In genomic region chr7:66740302-66740979, GRCh38 we compare ENCODE assay signal across 1 cellular context.
TF ChIP-seq lines count a peak whose summit lies in the region.

TSS of gene RABGEF1 (plus strand) at chr7:66740733. CDS start at chr7:66771900, 31,167 bp downstream.

TF ChIP-seq in HepG2, 621 proteins besides CTCF, POLR2A, EP300 and RAD21 (continued from another document and continues in another):
- TF ChIP-seq TFDP1 (CRISPR knock-in tag; IDR thresholded peaks at IDR 0.05; ENCODE audit: borderline replicate concordance) (peak; percentile 60; the same call in 1 of the 2 replicates), NRL (CRISPR knock-in tag; IDR thresholded peaks at IDR 0.05; ENCODE audit: borderline replicate concordance) (peak; percentile 82), ZNF691 (CRISPR knock-in tag; IDR thresholded peaks at IDR 0.05; ENCODE audit: borderline replicate concordance, low read depth) (peak; percentile 25; the same call in 1 of the 2 replicates), SAFB2 (CRISPR knock-in tag; IDR thresholded peaks at IDR 0.05; ENCODE audit: borderline replicate concordance, low read depth) (peak; percentile 90), ZNF441 (CRISPR knock-in tag; IDR thresholded peaks at IDR 0.05; ENCODE audit: borderline replicate concordance) (peak; percentile 74; the same call in 1 of the 2 replicates), THAP11 (CRISPR knock-in tag; IDR thresholded peaks at IDR 0.05) (peak; percentile 91), SSRP1 (CRISPR knock-in tag; IDR thresholded peaks at IDR 0.05) (no peak), ZBTB7B (CRISPR knock-in tag; IDR thresholded peaks at IDR 0.05) (peak; percentile 66; the same call in 1 of the 2 replicates), MED1 (CRISPR knock-in tag; IDR thresholded peaks at IDR 0.05) (peak; percentile 50; the same call in 1 of the 2 replicates), ATF7-NPFF (CRISPR knock-in tag; IDR thresholded peaks at IDR 0.05; ENCODE audit: low read depth) (peak; percentile 43; the same call in 1 of the 2 replicates), HNRNPL (IDR thresholded peaks at IDR 0.05; ENCODE audit: low read depth, low read length) (peak; percentile 21; the same call in 1 of the 2 replicates), MXI1 (IDR thresholded peaks at IDR 0.05; ENCODE audit: borderline replicate concordance, low read depth, low read length) (peak; percentile 75; the same call in 1 of the 3 replicates), TBX2 (CRISPR knock-in tag; IDR thresholded peaks at IDR 0.05; ENCODE audit: borderline replicate concordance) (peak; percentile 59; the same call in 1 of the 2 replicates), ELF3 (CRISPR knock-in tag; IDR thresholded peaks at IDR 0.05) (peak; percentile 77), HNRNPK (IDR thresholded peaks at IDR 0.05; ENCODE audit: low read depth, low read length, poor library complexity, severe bottlenecking) (peak; percentile 47), ZNF737 (CRISPR knock-in tag; IDR thresholded peaks at IDR 0.05; ENCODE audit: borderline replicate concordance) (peak; percentile 32; the same call in 1 of the 2 replicates), KLF11 (CRISPR knock-in tag; IDR thresholded peaks at IDR 0.05) (0 out of 2 replicates have a peak, but pooled peaks have one; percentile 47), ZNF142 (CRISPR knock-in tag; IDR thresholded peaks at IDR 0.05) (0 out of 2 replicates have a peak, but pooled peaks have one; percentile 47), ZNF329 (CRISPR knock-in tag; IDR thresholded peaks at IDR 0.05; ENCODE audit: low read depth) (peak; percentile 48; the same call in 1 of the 2 replicates), ZC3H13 (CRISPR knock-in tag; IDR thresholded peaks at IDR 0.05) (peak; percentile 79; the same call in 1 of the 2 replicates), ZNF546 (CRISPR knock-in tag; conservative IDR thresholded peaks at IDR 0.05) (0 out of 2 replicates have a peak, but pooled peaks have one; percentile 90), KMT2B (CRISPR knock-in tag; IDR thresholded peaks at IDR 0.05) (peak; percentile 85), TFE3 (CRISPR knock-in tag; IDR thresholded peaks at IDR 0.05) (0 out of 2 replicates have a peak, but pooled peaks have one; percentile 19), ETV5 (CRISPR knock-in tag; IDR thresholded peaks at IDR 0.05; ENCODE audit: borderline replicate concordance) (peak; percentile 68), TAF1 (CRISPR knock-in tag; IDR thresholded peaks at IDR 0.05) (peak; percentile 91)
- TF ChIP-seq, protein P1, sequence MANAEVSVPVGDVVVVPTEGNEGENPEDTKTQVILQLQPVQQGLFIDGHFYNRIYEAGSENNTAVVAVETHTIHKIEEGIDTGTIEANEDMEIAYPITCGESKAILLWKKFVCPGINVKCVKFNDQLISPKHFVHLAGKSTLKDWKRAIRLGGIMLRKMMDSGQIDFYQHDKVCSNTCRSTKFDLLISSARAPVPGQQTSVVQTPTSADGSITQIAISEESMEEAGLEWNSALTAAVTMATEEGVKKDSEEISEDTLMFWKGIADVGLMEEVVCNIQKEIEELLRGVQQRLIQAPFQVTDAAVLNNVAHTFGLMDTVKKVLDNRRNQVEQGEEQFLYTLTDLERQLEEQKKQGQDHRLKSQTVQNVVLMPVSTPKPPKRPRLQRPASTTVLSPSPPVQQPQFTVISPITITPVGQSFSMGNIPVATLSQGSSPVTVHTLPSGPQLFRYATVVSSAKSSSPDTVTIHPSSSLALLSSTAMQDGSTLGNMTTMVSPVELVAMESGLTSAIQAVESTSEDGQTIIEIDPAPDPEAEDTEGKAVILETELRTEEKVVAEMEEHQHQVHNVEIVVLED (CRISPR knock-in tag; IDR thresholded peaks at IDR 0.05; ENCODE audit: borderline replicate concordance), result peak; percentile 99
- TF ChIP-seq, protein P2, sequence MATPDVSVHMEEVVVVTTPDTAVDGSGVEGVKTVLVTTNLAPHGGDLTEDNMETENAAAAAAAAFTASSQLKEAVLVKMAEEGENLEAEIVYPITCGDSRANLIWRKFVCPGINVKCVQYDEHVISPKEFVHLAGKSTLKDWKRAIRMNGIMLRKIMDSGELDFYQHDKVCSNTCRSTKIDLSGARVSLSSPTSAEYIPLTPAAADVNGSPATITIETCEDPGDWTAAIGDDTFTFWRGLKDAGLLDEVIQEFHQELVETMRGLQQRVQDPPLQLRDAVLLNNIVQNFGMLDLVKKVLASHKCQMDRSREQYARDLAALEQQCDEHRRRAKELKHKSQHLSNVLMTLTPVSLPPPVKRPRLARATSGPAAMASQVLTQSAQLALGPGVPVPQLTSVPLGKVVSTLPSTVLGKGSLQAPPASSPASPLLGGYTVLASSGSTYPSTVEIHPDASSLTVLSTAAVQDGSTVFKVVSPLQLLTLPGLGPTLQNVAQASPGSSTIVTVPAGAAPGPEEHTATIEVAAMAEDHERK (CRISPR knock-in tag; IDR thresholded peaks at IDR 0.05; ENCODE audit: low read depth), result peak; percentile 97
- TF ChIP-seq, protein P3, sequence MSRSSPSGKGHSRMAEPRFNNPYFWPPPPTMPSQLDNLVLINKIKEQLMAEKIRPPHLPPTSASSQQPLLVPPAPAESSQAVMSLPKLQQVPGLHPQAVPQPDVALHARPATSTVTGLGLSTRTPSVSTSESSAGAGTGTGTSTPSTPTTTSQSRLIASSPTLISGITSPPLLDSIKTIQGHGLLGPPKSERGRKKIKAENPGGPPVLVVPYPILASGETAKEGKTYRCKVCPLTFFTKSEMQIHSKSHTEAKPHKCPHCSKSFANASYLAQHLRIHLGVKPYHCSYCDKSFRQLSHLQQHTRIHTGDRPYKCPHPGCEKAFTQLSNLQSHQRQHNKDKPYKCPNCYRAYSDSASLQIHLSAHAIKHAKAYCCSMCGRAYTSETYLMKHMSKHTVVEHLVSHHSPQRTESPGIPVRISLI (CRISPR knock-in tag; IDR thresholded peaks at IDR 0.05; ENCODE audit: borderline replicate concordance), result peak; percentile 45; the same call in 1 of the 2 replicates
- TF ChIP-seq, protein P4, sequence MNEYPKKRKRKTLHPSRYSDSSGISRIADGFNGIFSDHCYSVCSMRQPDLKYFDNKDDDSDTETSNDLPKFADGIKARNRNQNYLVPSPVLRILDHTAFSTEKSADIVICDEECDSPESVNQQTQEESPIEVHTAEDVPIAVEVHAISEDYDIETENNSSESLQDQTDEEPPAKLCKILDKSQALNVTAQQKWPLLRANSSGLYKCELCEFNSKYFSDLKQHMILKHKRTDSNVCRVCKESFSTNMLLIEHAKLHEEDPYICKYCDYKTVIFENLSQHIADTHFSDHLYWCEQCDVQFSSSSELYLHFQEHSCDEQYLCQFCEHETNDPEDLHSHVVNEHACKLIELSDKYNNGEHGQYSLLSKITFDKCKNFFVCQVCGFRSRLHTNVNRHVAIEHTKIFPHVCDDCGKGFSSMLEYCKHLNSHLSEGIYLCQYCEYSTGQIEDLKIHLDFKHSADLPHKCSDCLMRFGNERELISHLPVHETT (CRISPR knock-in tag; conservative IDR thresholded peaks at IDR 0.05), result peak; percentile 40; the same call in 1 of the 2 replicates
- TF ChIP-seq, protein P5, sequence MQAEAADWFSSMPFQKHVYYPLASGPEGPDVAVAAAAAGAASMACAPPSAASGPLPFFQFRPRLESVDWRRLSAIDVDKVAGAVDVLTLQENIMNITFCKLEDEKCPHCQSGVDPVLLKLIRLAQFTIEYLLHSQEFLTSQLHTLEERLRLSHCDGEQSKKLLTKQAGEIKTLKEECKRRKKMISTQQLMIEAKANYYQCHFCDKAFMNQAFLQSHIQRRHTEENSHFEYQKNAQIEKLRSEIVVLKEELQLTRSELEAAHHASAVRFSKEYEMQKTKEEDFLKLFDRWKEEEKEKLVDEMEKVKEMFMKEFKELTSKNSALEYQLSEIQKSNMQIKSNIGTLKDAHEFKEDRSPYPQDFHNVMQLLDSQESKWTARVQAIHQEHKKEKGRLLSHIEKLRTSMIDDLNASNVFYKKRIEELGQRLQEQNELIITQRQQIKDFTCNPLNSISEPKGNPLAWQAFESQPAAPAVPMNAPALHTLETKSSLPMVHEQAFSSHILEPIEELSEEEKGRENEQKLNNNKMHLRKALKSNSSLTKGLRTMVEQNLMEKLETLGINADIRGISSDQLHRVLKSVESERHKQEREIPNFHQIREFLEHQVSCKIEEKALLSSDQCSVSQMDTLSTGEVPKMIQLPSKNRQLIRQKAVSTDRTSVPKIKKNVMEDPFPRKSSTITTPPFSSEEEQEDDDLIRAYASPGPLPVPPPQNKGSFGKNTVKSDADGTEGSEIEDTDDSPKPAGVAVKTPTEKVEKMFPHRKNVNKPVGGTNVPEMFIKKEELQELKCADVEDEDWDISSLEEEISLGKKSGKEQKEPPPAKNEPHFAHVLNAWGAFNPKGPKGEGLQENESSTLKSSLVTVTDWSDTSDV (CRISPR knock-in tag; IDR thresholded peaks at IDR 0.05), result peak; percentile 72; the same call in 1 of the 2 replicates
